Comparison of ENCODE assay signal across 25 cellular contexts in the genomic region with DNA sequence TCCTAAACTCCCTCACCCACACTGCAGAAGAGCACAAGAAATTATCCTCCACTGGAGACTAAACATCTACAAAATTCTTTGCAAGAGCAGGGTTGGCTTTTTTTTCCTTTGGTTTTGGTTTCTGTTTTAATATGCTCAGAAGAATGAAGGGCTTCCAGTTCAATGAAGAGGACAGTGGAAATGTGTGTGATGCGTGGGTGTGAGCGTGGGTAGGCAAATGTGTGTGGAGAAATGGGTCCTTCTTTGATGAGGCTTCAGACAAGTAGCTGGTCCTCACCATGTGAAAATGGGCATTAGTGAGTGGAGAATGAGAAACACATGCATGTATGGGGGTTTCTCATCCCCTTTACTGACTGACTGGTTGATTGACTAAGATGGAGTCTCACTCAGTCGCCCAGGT.
"Had no signal": no experiment of that assay in that cellular context is flagged by ENCODE, and none has a peak within 500 bp of the region (broad histone marks: within the 10 kb centered on the region; RNA-seq: fewer than 3 reads in every experiment).

No MANE protein-coding gene starts in this region.

- H3K9me3 ChIP-seq: lower lobe of right lung, testis, uterus had no signal

- H3K4me3 Mint-ChIP-seq: brain; immature natural killer cell; naive thymus-derived CD4-positive, alpha-beta T cell; neural crest cell; WTC11 had no signal

- H3K4me1 Mint-ChIP-seq: immature natural killer cell, neural crest cell had no signal

- H3K27ac Mint-ChIP-seq: brain; immature natural killer cell; naive thymus-derived CD4-positive, alpha-beta T cell; WTC11 had no signal

- H3K36me3 ChIP-seq: lower lobe of right lung, uterus had no signal

- DNase-seq: activated CD4-positive, alpha-beta T cell treated with anti-CD3 and anti-CD28 coated beads for 4 hours; activated CD4-positive, alpha-beta T cell treated with anti-CD3 and anti-CD28 coated beads, Interleukin-2, amount 50 U/mL, for 48 hours; activated effector memory CD4-positive, alpha-beta T cell treated with anti-CD3 and anti-CD28 coated beads, Interleukin-2, amount 50 U/mL, for 16 hours; activated naive CD4-positive, alpha-beta T cell treated with anti-CD3 and anti-CD28 coated beads, Interleukin-2, amount 50 U/mL, for 16 hours; activated T-cell treated with anti-CD3 and anti-CD28 coated beads for 4 hours; aorta; effector CD8-positive, alpha-beta T cell; erythroblast; foreskin fibroblast; immature natural killer cell; lower lobe of right lung; mesendoderm; naive thymus-derived CD4-positive, alpha-beta T cell; small intestine; stimulated activated CD4-positive, alpha-beta T cell treated with anti-CD3 and anti-CD28 coated beads, Interleukin-2, amount 100 ng/mL, for 24 hours; stimulated activated naive CD4-positive, alpha-beta T cell; T1000; testis; trophoblast cell; uterus had no signal

- H3K27ac ChIP-seq: lower lobe of right lung, testis, uterus had no signal

- H3K4me3 ChIP-seq: lower lobe of right lung, testis, uterus had no signal

- H3K27me3 Mint-ChIP-seq: brain had no signal

- H3K27me3 ChIP-seq: testis, uterus had no signal

- H3K36me3 Mint-ChIP-seq: immature natural killer cell; naive thymus-derived CD4-positive, alpha-beta T cell had no signal

- H3K4me1 ChIP-seq: lower lobe of right lung, testis, uterus had no signal

- H3K9me3 Mint-ChIP-seq: neural crest cell, WTC11 had no signal

- ATAC-seq: left lobe of liver; lower lobe of right lung; naive thymus-derived CD4-positive, alpha-beta T cell; sciatic nerve; WTC11 had no signal
